Comparison of ENCODE assay signal across 20 cellular contexts in genomic region chr5:75514323-75514722, GRCh38. TPM values are rescaled to one million over a fixed set of nuclear protein-coding genes. Genes with fewer than 3 reads are reported as not detected.
DNase-seq lines count a peak whose midpoint lies in the region; ATAC-seq, FAIRE-seq and TF ChIP-seq lines count a peak whose summit lies in the region.
"Had no signal": no experiment of that assay in that cellular context is flagged by ENCODE, and none has a peak within 500 bp of the region (broad histone marks: within the 10 kb centered on the region; RNA-seq: fewer than 3 reads in every experiment).

No MANE protein-coding gene starts in this region.

- DNase-seq in DND-41, result no peak
- DNase-seq in GM12892 (ENCODE audit: insufficient read length), result no peak
- DNase-seq in PC-3, result no peak
- DNase-seq in memory B cell (ENCODE audit: low spot score in 2 of 2), result no peak
- no peak for DNase-seq in trophoblast cell
- DNase-seq in NCI-H1930 (lab: John Stamatoyannopoulos, UW), result no peak
- no peak for DNase-seq in DMS79 (lab: John Stamatoyannopoulos, UW)
- DNase-seq: BE2C; Calu3; head of caudate nucleus; midbrain; NCI-H1105 treated with DMSO at 0.1 percent for 48 hours; NCI-H2081 treated with DMSO at 0.1 percent for 48 hours; NCI-H446; posterior cingulate gyrus; stimulated activated CD4-positive, alpha-beta T cell treated with anti-CD3 and anti-CD28 coated beads, Interleukin-1b, Interleukin-23, amount 100 ng/mL, for 48 hours; stimulated activated naive CD4-positive, alpha-beta T cell; thyroid gland had no signal

- no peaks in the 10 kb centered on the region for H3K27me3 ChIP-seq in DND-41 (ENCODE audit: insufficient read depth, low read length, poor library complexity)
- no peaks in the 10 kb centered on the region for H3K27me3 ChIP-seq in PC-3 (ENCODE audit: low read length)
- no peaks in the 10 kb centered on the region for H3K27me3 ChIP-seq in trophoblast cell (ENCODE audit: insufficient read depth, low read length)
- H3K27me3 ChIP-seq: BE2C, thyroid gland had no signal

- peaks cover 4% of the 10 kb centered on the region for H3K9me3 Mint-ChIP-seq in memory B cell

- no peak overlapping the region for H3K18ac ChIP-seq in trophoblast cell (ENCODE audit: low read length)

- TF ChIP-seq CTCF in DND-41 (IDR thresholded peaks at IDR 0.05; ENCODE audit: borderline replicate concordance, extremely low read depth, low read length, poor library complexity, severe bottlenecking) (no peak), PC-3 (conservative IDR thresholded peaks at IDR 0.05; ENCODE audit: low read depth, low read length) (no peak)

- H3K27me3 Mint-ChIP-seq in memory B cell, result no peaks in the 10 kb centered on the region

- no peak overlapping the region for H4K91ac ChIP-seq in trophoblast cell (ENCODE audit: low read depth, low read length)

- H3K27ac ChIP-seq in DND-41 (ENCODE audit: low read length) (no peak overlapping the region), PC-3 (ENCODE audit: low read length) (no peak overlapping the region), trophoblast cell (ENCODE audit: low read depth, low read length) (no peak overlapping the region)
- H3K27ac ChIP-seq: coronary artery, thyroid gland had no signal

- no peaks in the 10 kb centered on the region for H3F3A ChIP-seq in PC-3 (ENCODE audit: low read length, unreplicated experiment)

- no peak for TF ChIP-seq POLR2A in GM12892 (IDR thresholded peaks at IDR 0.05; ENCODE audit: low read depth, low read length)

- H3K4me2 ChIP-seq in DND-41 (ENCODE audit: insufficient read depth, low read length), result peak overlapping the region; percentile 83; the same call in 1 of the 2 replicates
- 0 out of 2 replicates have a peak overlapping the region, but pooled peaks have one; percentile 0 for H3K4me2 ChIP-seq in PC-3 (ENCODE audit: low read length)
- H3K4me2 ChIP-seq in trophoblast cell (ENCODE audit: low read length), result no peak overlapping the region

- H3K4me1 ChIP-seq in DND-41 (ENCODE audit: insufficient read depth, low read length), result peaks cover 36% of the 10 kb centered on the region
- peaks cover 13% of the 10 kb centered on the region for H3K4me1 ChIP-seq in PC-3 (ENCODE audit: insufficient read depth, low read length)
- H3K4me1 ChIP-seq in trophoblast cell (ENCODE audit: control insufficient read depth in 1 of 2, insufficient read depth in 2 of 2, low read length in 2 of 2), result peaks cover 0 to 2% of the 10 kb centered on the region in 2 experiments

- peak overlapping the region; percentile 95 for H3K27ac Mint-ChIP-seq in memory B cell

- ATAC-seq in DND-41 (ENCODE audit: insufficient read depth, low read depth) (no peak), PC-3 (no peak), memory B cell (ENCODE audit: low read depth) (no peak)

- H2BK12ac ChIP-seq in trophoblast cell (ENCODE audit: low read length), result no peak overlapping the region

- H2BK5ac ChIP-seq in trophoblast cell (ENCODE audit: low read depth, low read length, poor library complexity), result no peak overlapping the region

- peaks cover 44% of the 10 kb centered on the region for H3K4me1 Mint-ChIP-seq in memory B cell

- intact Hi-C loops in PC-3 (cut with micrococcal nuclease), result loop anchor here (5.0 kb wide), 2 partner anchors 53 to 168 kb away; no protein-coding TSS in a partner anchor

- no peak overlapping the region for H3K4me3 Mint-ChIP-seq in memory B cell

- H3K79me2 ChIP-seq in DND-41 (ENCODE audit: insufficient read depth, low read length) (peaks cover 97% of the 10 kb centered on the region), PC-3 (ENCODE audit: low read length) (peaks cover 84% of the 10 kb centered on the region), trophoblast cell (ENCODE audit: control insufficient read depth, insufficient read depth, low read length, poor library complexity) (peaks cover 8% of the 10 kb centered on the region)

- H3K36me3 ChIP-seq in DND-41 (ENCODE audit: insufficient read depth, low read length), result no peaks in the 10 kb centered on the region; the same call in 1 of the 2 replicates
- no peaks in the 10 kb centered on the region for H3K36me3 ChIP-seq in PC-3 (ENCODE audit: low read depth, low read length)
- no peaks in the 10 kb centered on the region for H3K36me3 ChIP-seq in trophoblast cell (ENCODE audit: control insufficient read depth in 1 of 2, insufficient read depth in 2 of 2, low read length in 2 of 2)
- H3K36me3 ChIP-seq: BE2C, thyroid gland had no signal

- H3K9me2 ChIP-seq in PC-3 (replicated peaks; ENCODE audit: low read length), result no peaks in the 10 kb centered on the region

- CTCF ChIA-PET in PC-3 (lab: Charles Lee), result no interaction called here

- no peak overlapping the region for H4K12ac ChIP-seq in trophoblast cell (ENCODE audit: low read depth, low read length)

- H4K20me1 ChIP-seq in DND-41 (ENCODE audit: insufficient read depth, low read length) (peaks cover 2% of the 10 kb centered on the region; the same call in 1 of the 2 replicates), PC-3 (ENCODE audit: low read length) (no peaks in the 10 kb centered on the region)

- H2BK120ac ChIP-seq in trophoblast cell (ENCODE audit: insufficient read depth, low read length, poor library complexity), result no peak overlapping the region

- H3K9ac ChIP-seq in DND-41 (ENCODE audit: low read depth, low read length) (no peak overlapping the region), PC-3 (ENCODE audit: low read length) (no peak overlapping the region), trophoblast cell (ENCODE audit: low read length) (no peak overlapping the region)

- H2AFZ ChIP-seq in DND-41 (ENCODE audit: low read depth, low read length) (no peak overlapping the region), PC-3 (ENCODE audit: low read length) (no peak overlapping the region), trophoblast cell (ENCODE audit: insufficient read depth, low read length, poor library complexity) (no peak overlapping the region)

- no CpG with 5 or more reads among the region's 3 CpGs for WGBS in trophoblast cell (ENCODE audit: extremely low coverage, insufficient coverage, insufficient read length)

- BruUV-seq in PC-3 (replicated peaks; lab: Mats Ljungman, UMichigan), result no TSS peak

- FAIRE-seq in GM12892 (lab: Jason Lieb, UNC), result peak; percentile 64
- FAIRE-seq: bronchial epithelial cell had no signal

- H2AK5ac ChIP-seq in trophoblast cell (ENCODE audit: low read length), result no peak overlapping the region

- H3K36me3 Mint-ChIP-seq in memory B cell, result peaks cover 12% of the 10 kb centered on the region

- H3K14ac ChIP-seq in trophoblast cell (ENCODE audit: low read length), result no peak overlapping the region

- H3K4ac ChIP-seq in trophoblast cell (ENCODE audit: low read depth, low read length), result no peak overlapping the region

- H4K8ac ChIP-seq in trophoblast cell (ENCODE audit: low read depth, low read length), result no peak overlapping the region

- H3K79me1 ChIP-seq in trophoblast cell (ENCODE audit: low read length), result peaks cover 7% of the 10 kb centered on the region

- H3K4me3 ChIP-seq in DND-41 (ENCODE audit: low read depth in 1 of 2, low read length in 2 of 2) (no peak overlapping the region), PC-3 (ENCODE audit: low read length) (no peak overlapping the region), trophoblast cell (ENCODE audit: low read depth, low read length) (no peak overlapping the region)
- H3K4me3 ChIP-seq: thyroid gland had no signal

- H3K9me3 ChIP-seq in DND-41 (ENCODE audit: insufficient read depth, low read length, severe bottlenecking), result no peaks in the 10 kb centered on the region
- no peaks in the 10 kb centered on the region for H3K9me3 ChIP-seq in PC-3 (ENCODE audit: low read length)
- H3K9me3 ChIP-seq in trophoblast cell (ENCODE audit: insufficient read depth, low read depth, low read length), result no peaks in the 10 kb centered on the region
- H3K9me3 ChIP-seq: BE2C, thyroid gland had no signal

- H3K23ac ChIP-seq in trophoblast cell (ENCODE audit: low read length), result no peak overlapping the region

- POLR2A ChIA-PET in PC-3 (lab: Charles Lee; ENCODE audit: unreplicated experiment), result no interaction called here

RNA-seq across cellular contexts. Expression of gene POLK, which starts 2.6 kb away (rescaled TPM):
- polyA plus RNA-seq in GM12892 (2012; ENCODE audit: missing spikeins), result 25.7 TPM
- total RNA-seq in PC-3 (2014; rRNA removed), result 6.5 and 9.0 TPM in 2 replicates
- polyA plus RNA-seq in trophoblast cell (2013), result 6.5 and 7.2 TPM in 2 replicates

RNA-seq across cellular contexts. Expression of gene CERT1, which starts 2.9 kb away (rescaled TPM):
- polyA plus RNA-seq in GM12892 (2012; ENCODE audit: missing spikeins), result 23.9 TPM
- total RNA-seq in PC-3 (2014; rRNA removed), result 5.6 and 6.5 TPM in 2 replicates
- polyA plus RNA-seq in trophoblast cell (2013), result 20.3 and 20.5 TPM in 2 replicates
